Comparison of ENCODE assay signal across 1 cellular context in the genomic region with DNA sequence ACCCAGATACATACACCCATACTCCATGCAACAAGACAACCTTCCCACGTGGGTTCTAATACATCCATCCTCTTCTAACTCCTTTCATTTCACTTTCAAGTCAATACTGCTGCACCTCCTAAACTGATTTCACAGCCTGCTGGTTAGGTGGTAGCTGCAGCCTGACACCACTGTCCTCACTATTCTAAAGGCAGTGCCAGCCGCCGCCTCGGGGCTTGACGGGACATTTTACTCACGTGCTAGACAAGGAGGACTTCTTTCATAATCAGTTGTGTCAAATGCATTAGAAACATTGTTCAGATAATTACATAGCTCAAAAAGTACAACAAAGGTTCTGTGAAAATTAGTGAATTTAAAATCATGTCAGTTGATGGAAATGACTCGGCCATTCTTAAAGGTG.
TF ChIP-seq lines count a peak whose summit lies in the region.

No MANE protein-coding gene starts in this region.

TF ChIP-seq in GM23338, 12 proteins besides CTCF, POLR2A, EP300 and RAD21:
- TF ChIP-seq NANOG (IDR thresholded peaks at IDR 0.05; ENCODE audit: borderline replicate concordance): no peak
- no peak for TF ChIP-seq CREB1 (CRISPR knock-in tag; IDR thresholded peaks at IDR 0.05; ENCODE audit: low read depth)
- no peak for TF ChIP-seq EZH2phosphoT487 (IDR thresholded peaks at IDR 0.05; ENCODE audit: unreplicated experiment)
